Comparison of ENCODE assay signal across 8 cellular contexts in genomic region chr15:60389261-60390077, GRCh38. TPM values are rescaled to one million over a fixed set of nuclear protein-coding genes. Genes with fewer than 3 reads are reported as not detected.
DNase-seq lines count a peak whose midpoint lies in the region; ATAC-seq, FAIRE-seq and TF ChIP-seq lines count a peak whose summit lies in the region.

No MANE protein-coding gene starts in this region.

- H3K9ac ChIP-seq in KMS-11 = peak overlapping the region; percentile 28; the same call in 1 of the 2 replicates

- H3K9me3 ChIP-seq in A549 = no peaks in the 10 kb centered on the region

- no peaks in the 10 kb centered on the region; the same call in 1 of the 2 replicates for H3K36me3 ChIP-seq in KMS-11 (ENCODE audit: insufficient read depth)

- H3K4me2 ChIP-seq in A549 (peak overlapping the region; percentile 94), KMS-11 (peak overlapping the region; percentile 94)

- H3K79me2 ChIP-seq in KMS-11 (ENCODE audit: insufficient read depth, low read depth) = peaks cover 93% of the 10 kb centered on the region

- peak overlapping the region; percentile 97 to 99 for H3K27ac ChIP-seq in A549
- peak overlapping the region; percentile 67 for H3K27ac ChIP-seq in KMS-11

- no peak overlapping the region for H2AFZ ChIP-seq in KMS-11 (ENCODE audit: low read depth)

- H3K4me1 ChIP-seq in A549 = peaks cover 96% of the 10 kb centered on the region
- H3K4me1 ChIP-seq in KMS-11 (ENCODE audit: low read depth, poor library complexity, severe bottlenecking) = peaks cover 63% of the 10 kb centered on the region

- peaks cover 83% of the 10 kb centered on the region for H3K4me1 Mint-ChIP-seq in dendritic cell treated with granulocyte-macrophage colony-stimulating factor and Interleukin-4, amounts not matched to agents 40 ng/mL and 50 ng/mL, for 4 days (ENCODE audit: low read depth)

- TF ChIP-seq EP300 in A549 (IDR thresholded peaks at IDR 0.05) = no peak

- CTCF ChIA-PET in A549 (lab: Yijun Ruan, JAX) = interaction anchor here (1.4 to 1.8 kb wide), 4 partner anchors 13 to 54 kb away, joined by 3 to 5 read pairs (median 4); no protein-coding TSS in a partner anchor

- TF ChIP-seq RAD21 in A549 (conservative IDR thresholded peaks at IDR 0.05 in 1 of 2, IDR thresholded peaks at IDR 0.05 in 1 of 2) = no peak

- H3K4me3 Mint-ChIP-seq in dendritic cell treated with granulocyte-macrophage colony-stimulating factor and Interleukin-4, amounts not matched to agents 40 ng/mL and 50 ng/mL, for 4 days = peak overlapping the region; percentile 13

- ATAC-seq in A549 (0 out of 6 replicates have a peak, but pooled peaks of 1 of the 2 experiments have one; percentile 0), GM19438 (IDR thresholded peaks at IDR 0.05; ENCODE audit: low read depth, unreplicated experiment) (peak; percentile 78)

- WGBS in A549 (ENCODE audit: missing lambda C conversion rate) = 27% methylated on average over 8 of the region's 8 CpGs

- H3K4me3 ChIP-seq in A549 (peak overlapping the region; percentile 35), KMS-11 (IDR thresholded peaks at IDR 0.05; ENCODE audit: insufficient read depth, low read depth, low read length) (no peak overlapping the region)

- H3K27ac Mint-ChIP-seq in dendritic cell treated with granulocyte-macrophage colony-stimulating factor and Interleukin-4, amounts not matched to agents 40 ng/mL and 50 ng/mL, for 4 days = peak overlapping the region; percentile 4

- intact Hi-C loops in dendritic cell treated with granulocyte-macrophage colony-stimulating factor and Interleukin-4, amounts not matched to agents 40 ng/mL and 50 ng/mL, for 4 days (cut with micrococcal nuclease) = loop anchor here (5.0 kb wide), 2 partner anchors 38 to 88 kb away; partner anchors contain the start of gene ICE2

- no peaks in the 10 kb centered on the region for H3K9me3 Mint-ChIP-seq in dendritic cell treated with granulocyte-macrophage colony-stimulating factor and Interleukin-4, amounts not matched to agents 40 ng/mL and 50 ng/mL, for 4 days

- DNase-seq in A549 (ENCODE audit: low read depth in 1 of 2, low spot score in 1 of 2) = no peak
- DNase-seq in stimulated activated CD4-positive, alpha-beta T cell treated with anti-CD3 and anti-CD28 coated beads, Interleukin-2, amount 100 ng/mL, for 4 hours (ENCODE audit: low read depth) = peak; percentile 5
- no peak for DNase-seq in dermis blood vessel endothelial cell
- no peak for DNase-seq in NOMO-1 treated with dmso at 0.1 percent for 144 hours (lab: John Stamatoyannopoulos, UW; ENCODE audit: unreplicated experiment)
- no peak for DNase-seq in RKO (ENCODE audit: low spot score)

- H3K36me3 Mint-ChIP-seq in dendritic cell treated with granulocyte-macrophage colony-stimulating factor and Interleukin-4, amounts not matched to agents 40 ng/mL and 50 ng/mL, for 4 days (ENCODE audit: low read depth) = peaks cover 96% of the 10 kb centered on the region

- no peaks in the 10 kb centered on the region for H3K27me3 ChIP-seq in KMS-11 (ENCODE audit: insufficient read depth, low read depth)

- no peak for TF ChIP-seq CTCF in A549 (IDR thresholded peaks at IDR 0.05)
- no peak for TF ChIP-seq CTCF in KMS-11 (conservative IDR thresholded peaks at IDR 0.05; ENCODE audit: low read depth, low read length)

- no peak for TF ChIP-seq POLR2A in A549 (IDR thresholded peaks at IDR 0.05; ENCODE audit: low read length)

- H3K27me3 Mint-ChIP-seq in dendritic cell treated with granulocyte-macrophage colony-stimulating factor and Interleukin-4, amounts not matched to agents 40 ng/mL and 50 ng/mL, for 4 days = no peaks in the 10 kb centered on the region

- POLR2A ChIA-PET in A549 (lab: Yijun Ruan, JAX) = interaction anchor here (0.6 to 1.4 kb wide), 4 partner anchors 9 to 15 kb away, joined by 3 to 6 read pairs (median 3); partner anchors contain the start of gene ANXA2

- no peak for FAIRE-seq in A549 (lab: Jason Lieb, UNC)

- H4K20me1 ChIP-seq in KMS-11 (ENCODE audit: insufficient read depth) = peaks cover 12% of the 10 kb centered on the region

TF ChIP-seq in A549, 52 proteins besides CTCF, POLR2A, EP300 and RAD21 (continues in another document):
- TF ChIP-seq MYC (IDR thresholded peaks at IDR 0.05; ENCODE audit: borderline replicate concordance, low read length) (no peak), ZC3H11A (IDR thresholded peaks at IDR 0.05) (no peak), ELK1 (IDR thresholded peaks at IDR 0.05; ENCODE audit: low read depth, low read length) (no peak), RFX5 (IDR thresholded peaks at IDR 0.05) (no peak), ZFP36 (IDR thresholded peaks at IDR 0.05; ENCODE audit: borderline replicate concordance, partially characterized antibody) (no peak), HOXB5 (CRISPR knock-in tag; IDR thresholded peaks at IDR 0.05) (no peak), BHLHE40 (IDR thresholded peaks at IDR 0.05; ENCODE audit: low read depth, low read length) (no peak), HOXA7 (CRISPR knock-in tag; IDR thresholded peaks at IDR 0.05) (peak; percentile 87; the same call in 1 of the 2 replicates), REST (IDR thresholded peaks at IDR 0.05) (no peak; the same call in 1 of the 2 replicates), E2F6 (IDR thresholded peaks at IDR 0.05; ENCODE audit: borderline replicate concordance, low read depth) (no peak), NR3C1 (IDR thresholded peaks at IDR 0.05) (no peak), RNF2 (IDR thresholded peaks at IDR 0.05; ENCODE audit: borderline replicate concordance, low read depth) (no peak), HDAC2 (IDR thresholded peaks at IDR 0.05) (no peak), EHF (CRISPR knock-in tag; IDR thresholded peaks at IDR 0.05) (no peak), CBX2 (IDR thresholded peaks at IDR 0.05; ENCODE audit: borderline replicate concordance, low read depth) (no peak), KDM5A (IDR thresholded peaks at IDR 0.05) (no peak), USF2 (IDR thresholded peaks at IDR 0.05) (no peak), TP53 (CRISPR knock-in tag; IDR thresholded peaks at IDR 0.05) (peak; percentile 84), NPAS2 (CRISPR knock-in tag; IDR thresholded peaks at IDR 0.05; ENCODE audit: borderline replicate concordance) (no peak), FOXS1 (CRISPR knock-in tag; IDR thresholded peaks at IDR 0.05) (no peak), EHMT2 (IDR thresholded peaks at IDR 0.05; ENCODE audit: low read depth) (no peak), ZNF302 (CRISPR knock-in tag; IDR thresholded peaks at IDR 0.05) (no peak), HEYL (CRISPR knock-in tag; IDR thresholded peaks at IDR 0.05) (no peak)

RNA-seq across cellular contexts. Expression of gene ANXA2, which starts 8.3 kb away (rescaled TPM):
- polyA plus RNA-seq in A549 (2011; rRNA removed) (5,725 and 5,746 TPM in 2 replicates), A549 (2017; fragmentation: RNase III; extraction: RNeasy Plus Mini Kit Qiagen cat#74134 plus additional on column Dnase treatment) (4,707 to 5,021 TPM (median 4,900 TPM) in 3 replicates)
- 4,340 and 4,409 TPM in 2 replicates for polyA plus RNA-seq in A549 (2012; cell fraction: cytosol; rRNA removed)
- polyA plus RNA-seq in A549 (2012; cell fraction: nucleus; rRNA removed) = 2,599 and 4,127 TPM in 2 replicates
- polyA minus RNA-seq in A549 (2011; rRNA and poly(A)+ RNA removed) = 4,094 and 4,183 TPM in 2 replicates
- total RNA-seq in dermis blood vessel endothelial cell = 3,547 and 3,999 TPM in 2 replicates
